ENCODE assay signal across 8 cellular contexts in the genomic region with DNA sequence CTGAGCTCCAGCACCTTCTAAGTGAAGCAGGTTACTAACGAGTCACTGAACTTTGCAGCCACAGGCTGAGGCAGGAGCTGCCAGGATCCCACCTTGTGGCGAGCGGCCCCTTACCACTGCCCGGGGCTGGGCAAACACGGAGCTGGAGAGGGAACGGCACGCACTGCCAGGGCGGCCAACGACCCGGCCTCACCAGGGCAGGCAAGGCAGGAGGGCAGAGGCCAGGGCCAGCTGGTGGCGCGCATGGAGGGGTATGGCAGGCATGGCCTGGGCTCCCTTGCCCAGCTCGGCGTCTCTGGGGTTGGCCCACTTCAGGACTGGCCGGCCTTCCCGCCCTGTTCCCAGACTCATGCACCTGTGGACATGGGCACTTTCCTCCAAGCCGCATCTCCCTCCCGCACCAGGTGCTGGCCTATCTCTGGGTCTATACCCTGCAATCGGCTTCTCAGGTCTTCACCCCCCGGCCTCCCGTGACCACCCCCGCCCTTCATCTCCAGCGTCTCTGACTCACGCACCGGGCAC.
"Had no signal": no experiment of that assay in that cellular context is flagged by ENCODE, and none has a peak within 500 bp of the region (broad histone marks: within the 10 kb centered on the region; RNA-seq: fewer than 3 reads in every experiment).

No MANE protein-coding gene starts in this region.

- H3K27ac Mint-ChIP-seq: GM23338, HFFc6, IgD-negative memory B cell had no signal

- H3K4me2 ChIP-seq: GM23338 had no signal

- H3K4me3 Mint-ChIP-seq: GM23338, HFFc6 had no signal

- H3K4me3 ChIP-seq: GM23338, HAP-1 had no signal

- DNase-seq: H7, HFFc6 had no signal

- H3K9me3 ChIP-seq: HAP-1 had no signal

- H3K4me1 ChIP-seq: HAP-1 had no signal

- ATAC-seq: GM23338, HCT116, HepG2 had no signal

- H3K27ac ChIP-seq: HL-60 had no signal

- H3K36me3 ChIP-seq: HAP-1 had no signal

- H3K4me1 Mint-ChIP-seq: GM23338 had no signal

- H3K27me3 Mint-ChIP-seq: IgD-negative memory B cell had no signal

- H2AFZ ChIP-seq: GM23338 had no signal

- FAIRE-seq: HepG2 had no signal
